Comparison of ENCODE assay signal across 17 cellular contexts in the genomic region with DNA sequence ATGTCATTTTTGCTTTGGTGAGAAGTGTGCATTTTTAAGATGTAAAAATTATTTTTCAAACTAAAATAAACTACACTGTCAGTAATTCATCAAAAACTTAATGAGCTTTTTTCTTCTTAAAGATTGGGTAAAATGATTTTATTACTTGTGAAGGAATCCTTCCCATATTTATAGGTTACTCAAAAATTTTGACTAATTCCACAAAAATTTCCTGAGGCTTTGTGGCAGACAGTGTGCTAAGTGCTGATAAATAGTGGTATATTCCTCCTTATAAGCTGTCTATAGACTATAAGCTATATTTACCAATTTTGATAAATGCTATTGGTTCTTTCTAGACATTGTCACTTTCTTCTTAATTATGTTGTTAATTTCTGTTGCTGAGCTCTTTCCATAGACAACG.
DNase-seq lines count a peak whose midpoint lies in the region; ATAC-seq and TF ChIP-seq lines count a peak whose summit lies in the region.
"Had no signal": no experiment of that assay in that cellular context is flagged by ENCODE, and none has a peak within 500 bp of the region (broad histone marks: within the 10 kb centered on the region; RNA-seq: fewer than 3 reads in every experiment).

No MANE protein-coding gene starts in this region.

- H3K4me2 ChIP-seq in IMR-90 (ENCODE audit: low read depth, low read length) (no peak overlapping the region), smooth muscle cell (peak overlapping the region; percentile 42)
- H3K4me2 ChIP-seq: A549, KMS-11, PC-9 had no signal

- H3K4me3 Mint-ChIP-seq in naive thymus-derived CD4-positive, alpha-beta T cell, result no peak overlapping the region

- H3K36me3 ChIP-seq in IMR-90 (ENCODE audit: control insufficient read depth, insufficient read depth, low read length) (no peaks in the 10 kb centered on the region), smooth muscle cell (ENCODE audit: low read depth) (no peaks in the 10 kb centered on the region)
- H3K36me3 ChIP-seq in naive thymus-derived CD4-positive, alpha-beta T cell (ENCODE audit: control insufficient read depth in 2 of 3, insufficient read depth in 3 of 3, low read length in 3 of 3), result no peaks in the 10 kb centered on the region
- H3K36me3 ChIP-seq: HAP-1 had no signal

- no peak overlapping the region for H3K27ac Mint-ChIP-seq in naive thymus-derived CD4-positive, alpha-beta T cell

- H3K27me3 ChIP-seq in IMR-90 (ENCODE audit: control insufficient read depth, insufficient read depth, low read length) (no peaks in the 10 kb centered on the region), smooth muscle cell (ENCODE audit: low read depth) (no peaks in the 10 kb centered on the region)
- H3K27me3 ChIP-seq in naive thymus-derived CD4-positive, alpha-beta T cell (ENCODE audit: control insufficient read depth in 2 of 2, insufficient read depth in 2 of 2, low read length in 2 of 2), result no peaks in the 10 kb centered on the region

- H3K79me1 ChIP-seq in IMR-90 (ENCODE audit: low read depth in 1 of 2, low read length in 2 of 2), result peaks cover 0 to 3% of the 10 kb centered on the region in 2 experiments; a peak in 1 of 4 replicates

- WGBS in IMR-90 (ENCODE audit: extremely low coverage in 2 of 2, insufficient read length in 1 of 2), 2 experiments, result no CpG with 5 or more reads among the region's 1 CpG
- WGBS in smooth muscle cell (ENCODE audit: low lambda C conversion rate), result 98% methylated on average over 1 of the region's 1 CpG

- TF ChIP-seq CTCF in IMR-90 (conservative IDR thresholded peaks at IDR 0.05; ENCODE audit: low read depth, low read length) (no peak), choroid plexus epithelial cell (conservative IDR thresholded peaks at IDR 0.05; ENCODE audit: low read depth, low read length) (no peak), smooth muscle cell (IDR thresholded peaks at IDR 0.05; ENCODE audit: borderline replicate concordance, insufficient read depth, poor library complexity, severe bottlenecking) (no peak)

- H2BK5ac ChIP-seq in IMR-90 (ENCODE audit: low read depth, low read length, poor library complexity, severe bottlenecking), result peak overlapping the region; percentile 99

- H2AFZ ChIP-seq in IMR-90 (replicated peaks; ENCODE audit: low read length, poor library complexity) (no peak overlapping the region), smooth muscle cell (ENCODE audit: low read depth) (no peak overlapping the region)
- H2AFZ ChIP-seq: PC-9 had no signal

- peak overlapping the region; percentile 78 for H2BK120ac ChIP-seq in IMR-90 (ENCODE audit: low read depth, low read length)

- peak overlapping the region; percentile 1; the same call in 1 of the 2 replicates for H3K4ac ChIP-seq in IMR-90 (ENCODE audit: low read depth, low read length)

- peak overlapping the region; percentile 8; the same call in 1 of the 2 replicates for H3K14ac ChIP-seq in IMR-90 (replicated peaks; ENCODE audit: low read depth, low read length)

- TF ChIP-seq RAD21 in IMR-90 (IDR thresholded peaks at IDR 0.05; ENCODE audit: low read length), result no peak

- BruUV-seq in IMR-90 (replicated peaks; lab: Mats Ljungman, UMichigan), result no TSS peak

- H2BK20ac ChIP-seq in IMR-90 (ENCODE audit: low read depth, low read length), result peak overlapping the region; percentile 69; the same call in 1 of the 2 replicates

- intact Hi-C loops in IMR-90 (cut with micrococcal nuclease), result loop anchor here (5.0 kb wide), 2 partner anchors 101 to 141 kb away; no protein-coding TSS in a partner anchor
- intact Hi-C loops in naive thymus-derived CD4-positive, alpha-beta T cell (cut with micrococcal nuclease), result no loop called here

- POLR2A ChIA-PET in IMR-90 (lab: Charles Lee; ENCODE audit: unreplicated experiment), result no interaction called here
- POLR2A ChIA-PET in naive thymus-derived CD4-positive, alpha-beta T cell (lab: Charles Lee), result no interaction called here

- peak overlapping the region; percentile 21 to 55 for H4K8ac ChIP-seq in IMR-90 (ENCODE audit: low read depth in 2 of 2, low read length in 2 of 2)

- dilution Hi-C loops in IMR-90 (cut with HindIII; ENCODE audit: low sequenced_read_pairs, unreplicated experiment), result no loop called here

- no peaks in the 10 kb centered on the region for H4K20me1 ChIP-seq in IMR-90 (ENCODE audit: insufficient read depth, low read length)
- no peaks in the 10 kb centered on the region for H4K20me1 ChIP-seq in smooth muscle cell (ENCODE audit: low read depth)

- H3F3A ChIP-seq in smooth muscle cell (ENCODE audit: low read depth), result no peaks in the 10 kb centered on the region

- peaks cover 17% of the 10 kb centered on the region for H3K4me1 ChIP-seq in IMR-90 (ENCODE audit: control insufficient read depth, insufficient read depth, low read length)
- peaks cover 3% of the 10 kb centered on the region for H3K4me1 ChIP-seq in smooth muscle cell (ENCODE audit: low read depth)
- H3K4me1 ChIP-seq in naive thymus-derived CD4-positive, alpha-beta T cell (ENCODE audit: control insufficient read depth in 2 of 2, insufficient read depth in 2 of 2, low read length in 2 of 2), result no peaks in the 10 kb centered on the region
- H3K4me1 ChIP-seq: A549, HAP-1 had no signal

- peak overlapping the region; percentile 2; the same call in 1 of the 2 replicates for H3K23ac ChIP-seq in IMR-90 (ENCODE audit: low read depth, low read length)

- in situ Hi-C loops in IMR-90 (cut with MboI; ENCODE audit: low sequenced_read_pairs), result no loop called here

- H3K79me2 ChIP-seq in smooth muscle cell (ENCODE audit: low read depth), result no peaks in the 10 kb centered on the region

- peaks cover 3% of the 10 kb centered on the region; the same call in 1 of the 2 replicates for H3K9me1 ChIP-seq in IMR-90 (ENCODE audit: insufficient read depth, low read length)

- DNase-seq in EH (ENCODE audit: low read depth) (peak; percentile 71), IMR-90 (peak; percentile 53), choroid plexus epithelial cell (ENCODE audit: low read depth) (peak; percentile 30), smooth muscle cell (lab: John Stamatoyannopoulos, UW; ENCODE audit: unreplicated experiment) (no peak), SKM-1 (lab: John Stamatoyannopoulos, UW; ENCODE audit: unreplicated experiment) (no peak), NCI-H2029 treated with DMSO at 0.1 percent for 48 hours (lab: John Stamatoyannopoulos, UW) (no peak)
- DNase-seq in naive thymus-derived CD4-positive, alpha-beta T cell, result no peak
- DNase-seq: NCI-H187, NCI-H226, NCI-H524, NCI-H82, PC-9 had no signal

- no peak overlapping the region for H2AK9ac ChIP-seq in IMR-90 (replicated peaks; ENCODE audit: low read depth, low read length, poor library complexity)

- H3K27ac ChIP-seq in IMR-90 (ENCODE audit: insufficient read depth, low read length) (no peak overlapping the region), smooth muscle cell (ENCODE audit: low read depth) (peak overlapping the region; percentile 82)
- no peak overlapping the region for H3K27ac ChIP-seq in naive thymus-derived CD4-positive, alpha-beta T cell (ENCODE audit: low read depth, low read length)
- H3K27ac ChIP-seq: A549, C4-2B, KMS-11, PC-9, RWPE1 had no signal

- peak overlapping the region; percentile 43; the same call in 1 of the 3 replicates for H2BK15ac ChIP-seq in IMR-90 (ENCODE audit: low read depth, low read length)

- no peak for TF ChIP-seq POLR2A in IMR-90 (IDR thresholded peaks at IDR 0.05; ENCODE audit: low read depth, low read length)

- H3K4me3 ChIP-seq in IMR-90 (ENCODE audit: insufficient read depth, low read depth, low read length) (no peak overlapping the region), choroid plexus epithelial cell (ENCODE audit: low read depth, low read length) (no peak overlapping the region), smooth muscle cell (no peak overlapping the region)
- H3K4me3 ChIP-seq in naive thymus-derived CD4-positive, alpha-beta T cell (ENCODE audit: low read length), result no peak overlapping the region
- H3K4me3 ChIP-seq: A549, HAP-1, PC-9 had no signal

- peaks cover 0 to 12% (median 0%) of the 10 kb centered on the region in 5 donors for H3K27me3 Mint-ChIP-seq in naive thymus-derived CD4-positive, alpha-beta T cell

- H3K9ac ChIP-seq in IMR-90 (ENCODE audit: low read depth, low read length) (no peak overlapping the region), smooth muscle cell (ENCODE audit: low read depth) (no peak overlapping the region)
- H3K9ac ChIP-seq: KMS-11 had no signal

- peaks cover 0 to 4% (median 0%) of the 10 kb centered on the region in 11 donors for H3K9me3 Mint-ChIP-seq in naive thymus-derived CD4-positive, alpha-beta T cell

- peak overlapping the region; percentile 12; the same call in 1 of the 2 replicates for H3K56ac ChIP-seq in IMR-90 (ENCODE audit: extremely low read depth, insufficient read depth, low read length)

- no peak overlapping the region for H2AK5ac ChIP-seq in IMR-90 (ENCODE audit: low read depth, low read length)

- CTCF ChIA-PET in IMR-90 (lab: Yijun Ruan, JAX), result interaction anchor here (1.1 kb wide), 1 partner anchor 237 kb away, joined by 5 read pairs; no protein-coding TSS in a partner anchor
- CTCF ChIA-PET in naive thymus-derived CD4-positive, alpha-beta T cell (lab: Charles Lee), result no interaction called here

- no peak for ATAC-seq in IMR-90 (ENCODE audit: low read depth)
- ATAC-seq in naive thymus-derived CD4-positive, alpha-beta T cell, result no peak
- ATAC-seq: A549 had no signal

- no peaks in the 10 kb centered on the region for H3K36me3 Mint-ChIP-seq in naive thymus-derived CD4-positive, alpha-beta T cell

- H4K91ac ChIP-seq in IMR-90 (ENCODE audit: insufficient read depth, low read depth, low read length), result peak overlapping the region; percentile 58; the same call in 1 of the 2 replicates

- no peak overlapping the region for H4K5ac ChIP-seq in IMR-90 (ENCODE audit: low read depth, low read length)

- no peaks in the 10 kb centered on the region for H3K4me1 Mint-ChIP-seq in naive thymus-derived CD4-positive, alpha-beta T cell

- H3K18ac ChIP-seq in IMR-90 (ENCODE audit: low read depth, low read length), result peak overlapping the region; percentile 92; the same call in 1 of the 2 replicates

- no peaks in the 10 kb centered on the region for H3K9me3 ChIP-seq in IMR-90 (ENCODE audit: control insufficient read depth, insufficient read depth, low read length)
- no peaks in the 10 kb centered on the region for H3K9me3 ChIP-seq in smooth muscle cell (replicated peaks; ENCODE audit: low read depth)
- H3K9me3 ChIP-seq in naive thymus-derived CD4-positive, alpha-beta T cell (ENCODE audit: control insufficient read depth in 2 of 3, low read length in 3 of 3), result no peaks in the 10 kb centered on the region
- H3K9me3 ChIP-seq: A549, HAP-1 had no signal

TF ChIP-seq in IMR-90, 13 proteins besides CTCF, POLR2A, EP300 and RAD21:
- TF ChIP-seq FOS (IDR thresholded peaks at IDR 0.05; ENCODE audit: low read depth, low read length), result no peak
- TF ChIP-seq NFE2L2 (IDR thresholded peaks at IDR 0.05; ENCODE audit: low read depth, low read length), result no peak
- no peak for TF ChIP-seq CEBPB (IDR thresholded peaks at IDR 0.05; ENCODE audit: low read depth, low read length)
TF ChIP-seq in IMR-90: peak in this region for 0.

Comparison
In these comparisons a context has a peak if more than half of its experiments do, and no peak if none do; other contexts are left out.
1. DNase-seq: peak in EH (single experiment), IMR-90 (single experiment) and choroid plexus epithelial cell (single experiment); none in smooth muscle cell (single experiment), SKM-1 (single experiment), NCI-H2029 treated with DMSO at 0.1 percent for 48 hours (single experiment) and naive thymus-derived CD4-positive, alpha-beta T cell (0 of 9).